In the genomic region with DNA sequence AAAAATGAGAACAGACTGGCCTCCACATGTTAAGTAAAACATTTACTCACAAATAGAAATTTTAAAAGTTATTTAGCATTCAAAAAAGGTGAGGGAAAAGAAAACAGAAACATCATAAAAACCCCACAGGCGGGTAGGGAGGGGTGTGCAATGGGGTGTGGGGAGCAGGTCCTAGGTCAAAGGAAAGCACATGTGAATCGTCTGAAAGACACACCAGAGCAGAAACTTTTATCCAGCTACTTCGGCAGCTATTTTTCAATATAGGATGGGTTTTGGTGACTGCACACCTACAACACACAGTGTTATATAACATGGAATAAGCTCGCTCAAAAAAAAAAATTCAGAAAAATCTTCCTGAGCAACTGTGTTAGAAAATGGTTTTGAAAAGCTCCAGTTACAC, we compare ENCODE assay signal across 8 cellular contexts. TPM values are rescaled to one million over a fixed set of nuclear protein-coding genes. Genes with fewer than 3 reads are reported as not detected.
DNase-seq lines count a peak whose midpoint lies in the region; ATAC-seq, FAIRE-seq and TF ChIP-seq lines count a peak whose summit lies in the region.

No MANE protein-coding gene starts in this region.

- H3K36me3 ChIP-seq in astrocyte (ENCODE audit: insufficient read depth, low read length), result no peaks in the 10 kb centered on the region
- H3K36me3 ChIP-seq in liver (ENCODE audit: control insufficient read depth in 4 of 4, insufficient read depth in 3 of 4, low read depth in 1 of 4, low read length in 3 of 4), result peaks cover 0 to 6% (median 1%) of the 10 kb centered on the region in 4 donors

- H3K27ac ChIP-seq in astrocyte (ENCODE audit: low read depth, low read length) (peak overlapping the region; percentile 94), liver (ENCODE audit: low read depth in 1 of 2, low read length in 2 of 2) (peak overlapping the region; percentile 98 to 99)

- peaks cover 61% of the 10 kb centered on the region for H3K79me2 ChIP-seq in astrocyte (ENCODE audit: insufficient read depth, low read length)

- no peaks in the 10 kb centered on the region for H3K27me3 Mint-ChIP-seq in astrocyte (ENCODE audit: low read depth, unreplicated experiment)
- H3K27me3 Mint-ChIP-seq in type B pancreatic cell, result no peaks in the 10 kb centered on the region

- H4K20me1 ChIP-seq in astrocyte (ENCODE audit: insufficient read depth, low read length), result peaks cover 35% of the 10 kb centered on the region

- H3K9me3 ChIP-seq in astrocyte (ENCODE audit: insufficient read depth, low read depth, low read length), result no peaks in the 10 kb centered on the region
- H3K9me3 ChIP-seq in liver (ENCODE audit: control insufficient read depth in 4 of 4, low read length in 3 of 4), result no peaks in the 10 kb centered on the region

- TF ChIP-seq CTCF in astrocyte (IDR thresholded peaks at IDR 0.05; ENCODE audit: insufficient read depth, low read depth, low read length) (no peak), liver (IDR thresholded peaks at IDR 0.05; ENCODE audit: low read depth, low read length, missing input control) (no peak), type B pancreatic cell (conservative IDR thresholded peaks at IDR 0.05) (no peak)

- no peak overlapping the region for H2AFZ ChIP-seq in astrocyte (ENCODE audit: low read depth, low read length)

- H3K9ac ChIP-seq in astrocyte (ENCODE audit: low read length) (peak overlapping the region; percentile 96), liver (ENCODE audit: low read depth in 1 of 2, low read length in 2 of 2) (peak overlapping the region; percentile 93 to 99)

- H3K36me3 Mint-ChIP-seq in astrocyte (ENCODE audit: low read depth, unreplicated experiment), result no peaks in the 10 kb centered on the region
- H3K36me3 Mint-ChIP-seq in type B pancreatic cell, result peaks cover 11% of the 10 kb centered on the region

- no peak for ATAC-seq in HG03280 (IDR thresholded peaks at IDR 0.05; ENCODE audit: unreplicated experiment)

- WGBS in liver, result 1% methylated on average over 4 of the region's 4 CpGs

- no peak for TF ChIP-seq RAD21 in liver (IDR thresholded peaks at IDR 0.05)

- H3K27ac Mint-ChIP-seq in astrocyte (ENCODE audit: unreplicated experiment) (peak overlapping the region; percentile 81), type B pancreatic cell (peak overlapping the region; percentile 98)

- H3K4me2 ChIP-seq in astrocyte (ENCODE audit: low read length), result peak overlapping the region; percentile 96

- H3K4me1 Mint-ChIP-seq in astrocyte (ENCODE audit: low read depth, unreplicated experiment) (peaks cover 20% of the 10 kb centered on the region), type B pancreatic cell (ENCODE audit: unreplicated experiment) (peaks cover 23% of the 10 kb centered on the region)

- no peaks in the 10 kb centered on the region for H3K9me3 Mint-ChIP-seq in astrocyte (ENCODE audit: unreplicated experiment)
- H3K9me3 Mint-ChIP-seq in type B pancreatic cell, result no peaks in the 10 kb centered on the region

- H3K4me1 ChIP-seq in astrocyte (ENCODE audit: insufficient read depth, low read length) (peaks cover 16% of the 10 kb centered on the region), liver (ENCODE audit: control insufficient read depth in 4 of 4, insufficient read depth in 4 of 4, low read length in 3 of 4) (peaks cover 13 to 25% (median 19%) of the 10 kb centered on the region in 4 donors)

- H3K4me3 ChIP-seq in astrocyte (ENCODE audit: insufficient read depth, low read depth, low read length) (peak overlapping the region; percentile 99), liver (ENCODE audit: low read depth in 1 of 3, low read length in 3 of 3) (peak overlapping the region; percentile 86 to 89 (median 87))

- FAIRE-seq in astrocyte (lab: Jason Lieb, UNC), result no peak

- no peaks in the 10 kb centered on the region for H3K27me3 ChIP-seq in astrocyte (ENCODE audit: insufficient read depth, low read length)
- H3K27me3 ChIP-seq in liver (ENCODE audit: control insufficient read depth in 4 of 4, insufficient read depth in 4 of 4, low read length in 3 of 4), result no peaks in the 10 kb centered on the region

- DNase-seq in stimulated activated CD4-positive, alpha-beta T cell treated with anti-CD3 and anti-CD28 coated beads, Interleukin-4, amount 100 ng/mL, for 24 hours, result peak; percentile 15
- DNase-seq in stimulated activated CD4-positive, alpha-beta T cell treated with anti-CD3 and anti-CD28 coated beads, Interleukin-2, amount 100 ng/mL, for 48 hours, result no peak
- DNase-seq in astrocyte (ENCODE audit: low read depth) (peak; percentile 3), type B pancreatic cell (ENCODE audit: extremely low spot score, unreplicated experiment) (no peak), NCI-H2196 (lab: John Stamatoyannopoulos, UW; ENCODE audit: unreplicated experiment) (no peak), NCI-H345 (lab: John Stamatoyannopoulos, UW) (no peak)

- H3K4me3 Mint-ChIP-seq in astrocyte (ENCODE audit: unreplicated experiment) (peak overlapping the region; percentile 97), type B pancreatic cell (peak overlapping the region; percentile 97)

TF ChIP-seq in liver, 16 proteins besides CTCF, POLR2A, EP300 and RAD21:
- no peak for TF ChIP-seq JUND (IDR thresholded peaks at IDR 0.05)
- TF ChIP-seq RXRA (IDR thresholded peaks at IDR 0.05), result no peak
- TF ChIP-seq FOXA2 (IDR thresholded peaks at IDR 0.05), result no peak
- no peak for TF ChIP-seq EGR1 (IDR thresholded peaks at IDR 0.05; ENCODE audit: low read depth in 2 of 2)
- no peak for TF ChIP-seq FOXA1 (IDR thresholded peaks at IDR 0.05)
- no peak for TF ChIP-seq ZBTB33 (IDR thresholded peaks at IDR 0.05)
- TF ChIP-seq MAX (IDR thresholded peaks at IDR 0.05), result no peak
- TF ChIP-seq GABPA (IDR thresholded peaks at IDR 0.05 in 1 of 2, conservative IDR thresholded peaks at IDR 0.05 in 1 of 2), result no peak
- TF ChIP-seq, protein P1, sequence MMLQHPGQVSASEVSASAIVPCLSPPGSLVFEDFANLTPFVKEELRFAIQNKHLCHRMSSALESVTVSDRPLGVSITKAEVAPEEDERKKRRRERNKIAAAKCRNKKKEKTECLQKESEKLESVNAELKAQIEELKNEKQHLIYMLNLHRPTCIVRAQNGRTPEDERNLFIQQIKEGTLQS (IDR thresholded peaks at IDR 0.05), result no peak
- TF ChIP-seq SP1 (IDR thresholded peaks at IDR 0.05), result no peak
- TF ChIP-seq HNF4A (conservative IDR thresholded peaks at IDR 0.05), result no peak
- TF ChIP-seq, protein P2, sequence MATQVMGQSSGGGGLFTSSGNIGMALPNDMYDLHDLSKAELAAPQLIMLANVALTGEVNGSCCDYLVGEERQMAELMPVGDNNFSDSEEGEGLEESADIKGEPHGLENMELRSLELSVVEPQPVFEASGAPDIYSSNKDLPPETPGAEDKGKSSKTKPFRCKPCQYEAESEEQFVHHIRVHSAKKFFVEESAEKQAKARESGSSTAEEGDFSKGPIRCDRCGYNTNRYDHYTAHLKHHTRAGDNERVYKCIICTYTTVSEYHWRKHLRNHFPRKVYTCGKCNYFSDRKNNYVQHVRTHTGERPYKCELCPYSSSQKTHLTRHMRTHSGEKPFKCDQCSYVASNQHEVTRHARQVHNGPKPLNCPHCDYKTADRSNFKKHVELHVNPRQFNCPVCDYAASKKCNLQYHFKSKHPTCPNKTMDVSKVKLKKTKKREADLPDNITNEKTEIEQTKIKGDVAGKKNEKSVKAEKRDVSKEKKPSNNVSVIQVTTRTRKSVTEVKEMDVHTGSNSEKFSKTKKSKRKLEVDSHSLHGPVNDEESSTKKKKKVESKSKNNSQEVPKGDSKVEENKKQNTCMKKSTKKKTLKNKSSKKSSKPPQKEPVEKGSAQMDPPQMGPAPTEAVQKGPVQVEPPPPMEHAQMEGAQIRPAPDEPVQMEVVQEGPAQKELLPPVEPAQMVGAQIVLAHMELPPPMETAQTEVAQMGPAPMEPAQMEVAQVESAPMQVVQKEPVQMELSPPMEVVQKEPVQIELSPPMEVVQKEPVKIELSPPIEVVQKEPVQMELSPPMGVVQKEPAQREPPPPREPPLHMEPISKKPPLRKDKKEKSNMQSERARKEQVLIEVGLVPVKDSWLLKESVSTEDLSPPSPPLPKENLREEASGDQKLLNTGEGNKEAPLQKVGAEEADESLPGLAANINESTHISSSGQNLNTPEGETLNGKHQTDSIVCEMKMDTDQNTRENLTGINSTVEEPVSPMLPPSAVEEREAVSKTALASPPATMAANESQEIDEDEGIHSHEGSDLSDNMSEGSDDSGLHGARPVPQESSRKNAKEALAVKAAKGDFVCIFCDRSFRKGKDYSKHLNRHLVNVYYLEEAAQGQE (IDR thresholded peaks at IDR 0.05), result no peak
- no peak for TF ChIP-seq TAF1 (conservative IDR thresholded peaks at IDR 0.05)
- no peak for TF ChIP-seq YY1 (IDR thresholded peaks at IDR 0.05)
- TF ChIP-seq HNF4G (IDR thresholded peaks at IDR 0.05), result no peak
- TF ChIP-seq NR2F2 (IDR thresholded peaks at IDR 0.05), result no peak

RNA-seq across cellular contexts. Expression of gene OTUD4, which starts 1.6 kb away (rescaled TPM):
- total RNA-seq in astrocyte, result 41.9 and 47.4 TPM in 2 replicates
- 10 to 100 TPM; 16.0 to 27.5 TPM for total RNA-seq in liver
- 1 to 10 TPM; 5.3 to 7.2 TPM for polyA plus RNA-seq in liver
- 38.8 and 39.0 TPM in 2 replicates for total RNA-seq in type B pancreatic cell (ENCODE audit: low replicate concordance)

Comparison
In these comparisons a context has a peak if more than half of its experiments do, and no peak if none do; other contexts are left out.
1. DNase-seq: peak in stimulated activated CD4-positive, alpha-beta T cell treated with anti-CD3 and anti-CD28 coated beads, Interleukin-4, amount 100 ng/mL, for 24 hours (single experiment) and astrocyte (single experiment); none in stimulated activated CD4-positive, alpha-beta T cell treated with anti-CD3 and anti-CD28 coated beads, Interleukin-2, amount 100 ng/mL, for 48 hours (0 of 2), type B pancreatic cell (single experiment), NCI-H2196 (single experiment) and NCI-H345 (single experiment).